10 cellular contexts compared by ENCODE assay signal in genomic region chr3:48563382-48563918, GRCh38. TPM values are rescaled to one million over a fixed set of nuclear protein-coding genes. Genes with fewer than 3 reads are reported as not detected.
DNase-seq lines count a peak whose midpoint lies in the region; ATAC-seq and TF ChIP-seq lines count a peak whose summit lies in the region.
"Had no signal": no experiment of that assay in that cellular context is flagged by ENCODE, and none has a peak within 500 bp of the region (broad histone marks: within the 10 kb centered on the region; RNA-seq: fewer than 3 reads in every experiment).

UCN2 (minus strand) TSS chr3:48563781; CDS start chr3:48563124, 657 bp downstream.

- peaks cover 22% of the 10 kb centered on the region for H3K36me3 Mint-ChIP-seq in HFFc6 (ENCODE audit: low read depth)

- peak within 1 kb of the TSS; percentile 84 for H3K27ac ChIP-seq in ACC112 (ENCODE audit: low read depth, low read length)
- H3K27ac ChIP-seq in ascending aorta, result peak within 1 kb of the TSS in 1 of 2 donors; percentile 49
- H3K27ac ChIP-seq: neutrophil had no signal

- DNase-seq in HFFc6 (peak; percentile 24), adipocyte (ENCODE audit: low read depth) (peak; percentile 57), iris pigment epithelial cell (ENCODE audit: low read depth) (peak; percentile 54), putamen (ENCODE audit: low spot score) (no peak), ascending aorta (ENCODE audit: low spot score in 2 of 2) (no peak)

- peak within 1 kb of the TSS; percentile 16; the same call in 1 of the 2 replicates for H3K4me3 ChIP-seq in ACC112 (ENCODE audit: low read depth, low read length)
- H3K4me3 ChIP-seq in adipocyte (ENCODE audit: low read length), result no peak within 1 kb of the TSS
- H3K4me3 ChIP-seq in ascending aorta, result no peak within 1 kb of the TSS
- H3K4me3 ChIP-seq: esophagus muscularis mucosa had no signal

- no peaks in the 10 kb centered on the region; the same call in 1 of the 2 replicates for H3K9me3 Mint-ChIP-seq in HFFc6

- H3K9ac ChIP-seq in adipocyte (ENCODE audit: low read length), result no peak within 1 kb of the TSS

- TF ChIP-seq CTCF in HFFc6 (IDR thresholded peaks at IDR 0.05) (no peak), ascending aorta (IDR thresholded peaks at IDR 0.05) (no peak)

- H3K4me1 ChIP-seq in ACC112 (ENCODE audit: control insufficient read depth, insufficient read depth, low read length, unreplicated experiment) (peaks cover 76% of the 10 kb centered on the region), adipocyte (ENCODE audit: control insufficient read depth, insufficient read depth, low read length) (peaks cover 19% of the 10 kb centered on the region), ascending aorta (peaks cover 8 to 21% of the 10 kb centered on the region in 2 donors)

- H2AFZ ChIP-seq in ACC112 (ENCODE audit: low read length, unreplicated experiment), result no peak within 1 kb of the TSS

- intact Hi-C loops in ascending aorta (cut with DNase I), result no loop called here

- H3K27ac Mint-ChIP-seq in HFFc6, result peak within 1 kb of the TSS; percentile 97

- H3K4me1 Mint-ChIP-seq in HFFc6 (ENCODE audit: low read depth), result peaks cover 87% of the 10 kb centered on the region

- H3K79me2 ChIP-seq in ACC112 (ENCODE audit: control insufficient read depth, insufficient read depth, low read length, unreplicated experiment), result peaks cover 4% of the 10 kb centered on the region

- H3K27me3 Mint-ChIP-seq in HFFc6 (ENCODE audit: insufficient read depth), result peaks cover 13% of the 10 kb centered on the region

- H3K27me3 ChIP-seq in ACC112 (ENCODE audit: insufficient read depth, low read length) (no peaks in the 10 kb centered on the region), adipocyte (replicated peaks; ENCODE audit: control insufficient read depth, insufficient read depth, low read length) (no peaks in the 10 kb centered on the region), ascending aorta (no peaks in the 10 kb centered on the region)
- H3K27me3 ChIP-seq: esophagus muscularis mucosa had no signal

- H3K9me3 ChIP-seq in adipocyte (ENCODE audit: control insufficient read depth, low read length) (no peaks in the 10 kb centered on the region), ascending aorta (no peaks in the 10 kb centered on the region)
- H3K9me3 ChIP-seq: esophagus muscularis mucosa, neutrophil had no signal

- ATAC-seq in GM21526 (IDR thresholded peaks at IDR 0.05; ENCODE audit: low FRiP score, unreplicated experiment), result no peak
- ATAC-seq in HG02885 (IDR thresholded peaks at IDR 0.05; ENCODE audit: poor library complexity, unreplicated experiment), result no peak

- H3K36me3 ChIP-seq in ACC112 (ENCODE audit: insufficient read depth, low read length) (no peaks in the 10 kb centered on the region), adipocyte (ENCODE audit: control insufficient read depth, insufficient read depth, low read length, severe bottlenecking) (no peaks in the 10 kb centered on the region), ascending aorta (no peaks in the 10 kb centered on the region)
- H3K36me3 ChIP-seq: esophagus muscularis mucosa, neutrophil had no signal

- peak within 1 kb of the TSS; percentile 57 for H3K4me3 Mint-ChIP-seq in HFFc6

RNA-seq across cellular contexts. Expression of gene UCN2, which starts in this region (rescaled TPM):
- total RNA-seq in HFFc6 (2021; fragmentation: NEBNext Ultra II Directional; extraction: Animal tissue kit (Norgen Biotek cat#: 25700)), result 1 to 10 TPM; 4.3 to 6.4 (median 5.0) TPM
- not detected for total RNA-seq in ascending aorta
- total RNA-seq: esophagus muscularis mucosa had no signal

Comparison
In these comparisons a context has a peak if more than half of its experiments do, and no peak if none do; other contexts are left out.
1. DNase-seq: peak in HFFc6 (single experiment), adipocyte (single experiment) and iris pigment epithelial cell (single experiment); none in putamen (single experiment) and ascending aorta (0 of 2).